ENCODE assay signal across 8 cellular contexts in genomic region chr11:76781861-76782500, GRCh38. TPM values are rescaled to one million over a fixed set of nuclear protein-coding genes. Genes with fewer than 3 reads are reported as not detected.
DNase-seq lines count a peak whose midpoint lies in the region; ATAC-seq and TF ChIP-seq lines count a peak whose summit lies in the region.

No MANE protein-coding gene starts in this region.

- peaks cover 24% of the 10 kb centered on the region for H4K20me1 ChIP-seq in PC-9 (ENCODE audit: insufficient read depth)
- H4K20me1 ChIP-seq in osteoblast (ENCODE audit: insufficient read depth, low read length) = peaks cover 26% of the 10 kb centered on the region

- peaks cover 33% of the 10 kb centered on the region for H3K4me1 ChIP-seq in PC-9 (replicated peaks; ENCODE audit: insufficient read depth)
- H3K4me1 ChIP-seq in osteoblast (ENCODE audit: insufficient read depth, low read length) = peaks cover 32% of the 10 kb centered on the region

- H3K79me2 ChIP-seq in PC-9 (ENCODE audit: low read depth) (peaks cover 71% of the 10 kb centered on the region), osteoblast (ENCODE audit: insufficient read depth, low read length) (peaks cover 36% of the 10 kb centered on the region)

- H3K9me3 ChIP-seq in CD4-positive, alpha-beta T cell (ENCODE audit: control insufficient read depth, low read length) = peaks cover 2% of the 10 kb centered on the region
- H3K9me3 ChIP-seq in PC-9 (ENCODE audit: insufficient read depth, low read depth) (peaks cover 14% of the 10 kb centered on the region; the same call in 1 of the 2 replicates), osteoblast (ENCODE audit: low read depth, low read length) (peaks cover 3% of the 10 kb centered on the region)

- CTCF ChIA-PET in CD4-positive, alpha-beta T cell (lab: Charles Lee) = no interaction called here
- CTCF ChIA-PET in PC-9 (lab: Charles Lee) = interaction anchor here (1.1 kb wide), 1 partner anchor 137 kb away, joined by 6 read pairs; no protein-coding TSS in a partner anchor

- BruUV-seq in PC-9 (replicated peaks; lab: Mats Ljungman, UMichigan) = no TSS peak

- no peaks in the 10 kb centered on the region for H3K4me1 Mint-ChIP-seq in CD4-positive, alpha-beta T cell (ENCODE audit: low read depth)
- H3K4me1 Mint-ChIP-seq in natural killer cell = peaks cover 5 to 7% of the 10 kb centered on the region in 2 donors

- TF ChIP-seq CTCF in CD4-positive, alpha-beta T cell (IDR thresholded peaks at IDR 0.05) = no peak
- TF ChIP-seq CTCF in PC-9 (conservative IDR thresholded peaks at IDR 0.05) (no peak), osteoblast (IDR thresholded peaks at IDR 0.05; ENCODE audit: extremely low read depth, low read depth, low read length) (no peak), natural killer cell (IDR thresholded peaks at IDR 0.05) (no peak)

- peaks cover 45% of the 10 kb centered on the region for H3K36me3 ChIP-seq in PC-9 (ENCODE audit: low read depth)
- H3K36me3 ChIP-seq in osteoblast (ENCODE audit: insufficient read depth, low read length) = no peaks in the 10 kb centered on the region

- H3K36me3 Mint-ChIP-seq in CD4-positive, alpha-beta T cell (ENCODE audit: low read depth) = peaks cover 1% of the 10 kb centered on the region
- peaks cover 6% of the 10 kb centered on the region for H3K36me3 Mint-ChIP-seq in natural killer cell

- no peak overlapping the region for H3K27ac ChIP-seq in CD4-positive, alpha-beta T cell (ENCODE audit: low read depth, low read length)
- H3K27ac ChIP-seq in PC-9 (peak overlapping the region; percentile 85), epithelial cell of prostate (peak overlapping the region; percentile 90), osteoblast (ENCODE audit: low read depth, low read length) (peak overlapping the region; percentile 87), substantia nigra (ENCODE audit: low read depth, low read length, poor library complexity, severe bottlenecking) (no peak overlapping the region)

- peak overlapping the region; percentile 94 for H3K4me3 ChIP-seq in PC-9
- H3K4me3 ChIP-seq in osteoblast (ENCODE audit: insufficient read depth, low read length) = peak overlapping the region; percentile 93

- POLR2A ChIA-PET in CD4-positive, alpha-beta T cell (lab: Charles Lee) = no interaction called here
- POLR2A ChIA-PET in PC-9 (lab: Charles Lee; ENCODE audit: unreplicated experiment) = interaction anchor here (0.6 to 1.3 kb wide), 2 partner anchors 12 to 372 kb away, joined by 3 to 24 read pairs; no protein-coding TSS in a partner anchor

- DNase-seq in CD4-positive, alpha-beta T cell = no peak
- DNase-seq in PC-9 (no peak), epithelial cell of prostate (ENCODE audit: low read depth, low spot score) (no peak), osteoblast (ENCODE audit: insufficient read length, low spot score, missing footprints) (peak; percentile 71), natural killer cell (no peak), substantia nigra (lab: John Stamatoyannopoulos, UW) (no peak), putamen (ENCODE audit: low spot score) (no peak)

- no peak overlapping the region for H3K27ac Mint-ChIP-seq in CD4-positive, alpha-beta T cell
- H3K27ac Mint-ChIP-seq in natural killer cell = no peak overlapping the region

- H3K4me2 ChIP-seq in PC-9 (peak overlapping the region; percentile 95), osteoblast (ENCODE audit: insufficient read depth, low read length) (peak overlapping the region; percentile 94)

- H2AFZ ChIP-seq in PC-9 (peak overlapping the region; percentile 62), osteoblast (ENCODE audit: low read length) (peak overlapping the region; percentile 96)

- H3K9me3 Mint-ChIP-seq in CD4-positive, alpha-beta T cell = peaks cover 6% of the 10 kb centered on the region
- peaks cover 4 to 5% of the 10 kb centered on the region in 2 donors for H3K9me3 Mint-ChIP-seq in natural killer cell

- H3K4me3 Mint-ChIP-seq in CD4-positive, alpha-beta T cell = peak overlapping the region; percentile 78
- no peak overlapping the region for H3K4me3 Mint-ChIP-seq in natural killer cell

- peaks cover 37% of the 10 kb centered on the region for H3F3A ChIP-seq in PC-9 (ENCODE audit: insufficient read depth, low read depth)

- peaks cover 41% of the 10 kb centered on the region for H3K27me3 ChIP-seq in CD4-positive, alpha-beta T cell (ENCODE audit: control insufficient read depth, insufficient read depth, low read length)
- no peaks in the 10 kb centered on the region for H3K27me3 ChIP-seq in PC-9 (ENCODE audit: insufficient read depth, low read depth)
- no peaks in the 10 kb centered on the region for H3K27me3 ChIP-seq in osteoblast (ENCODE audit: insufficient read depth, low read length)

- peaks cover 67% of the 10 kb centered on the region for H3K27me3 Mint-ChIP-seq in CD4-positive, alpha-beta T cell
- peaks cover 48 to 69% of the 10 kb centered on the region in 2 donors for H3K27me3 Mint-ChIP-seq in natural killer cell (ENCODE audit: low read depth in 2 of 2)

- ATAC-seq in CD4-positive, alpha-beta T cell (ENCODE audit: poor library complexity) = no peak
- ATAC-seq in natural killer cell (no peak), GM18858 (IDR thresholded peaks at IDR 0.05; ENCODE audit: unreplicated experiment) (no peak)

- intact Hi-C loops in CD4-positive, alpha-beta T cell (cut with DNase I, micrococcal nuclease) = no loop called here
- intact Hi-C loops in PC-9 (cut with micrococcal nuclease; ENCODE audit: unreplicated experiment) (loop anchor here (1.0 to 10.0 kb wide), 2 partner anchors 11 to 337 kb away; partner anchors contain the start of gene EMSY), natural killer cell (cut with micrococcal nuclease) (no loop called here)

- no peaks in the 10 kb centered on the region for H3K9me2 ChIP-seq in PC-9 (ENCODE audit: insufficient read depth)

RNA-seq across cellular contexts. Expression of gene TSKU, which starts 1.2 kb away (rescaled TPM):
- under 1 TPM in 1 of 2 experiments, not detected in 1; 0.06 TPM for total RNA-seq in CD4-positive, alpha-beta T cell
- total RNA-seq in PC-9 (2021) (89.3 and 99.4 TPM in 2 replicates), osteoblast (23.5 and 24.2 TPM in 2 replicates), natural killer cell (not detected)

Comparison
In these comparisons a context has a peak if more than half of its experiments do, and no peak if none do; other contexts are left out.
1. H3K27ac ChIP-seq: peak in PC-9 (single experiment), epithelial cell of prostate (single experiment) and osteoblast (single experiment); none in CD4-positive, alpha-beta T cell (single experiment) and substantia nigra (single experiment).
2. RNA of gene TSKU, which starts 1.2 kb away (total RNA-seq): 89.3 to 99.4 TPM in PC-9 and 23.5 to 24.2 TPM in osteoblast; 0.06 TPM in CD4-positive, alpha-beta T cell and not detected in natural killer cell; every median in the first group is over 10 times any median in the second.